ENCODE assay signal across 12 cellular contexts in genomic region chr7:22696672-22697071, GRCh38. TPM values are rescaled to one million over a fixed set of nuclear protein-coding genes. Genes with fewer than 3 reads are reported as not detected.
DNase-seq lines count a peak whose midpoint lies in the region; ATAC-seq and TF ChIP-seq lines count a peak whose summit lies in the region.
"Had no signal": no experiment of that assay in that cellular context is flagged by ENCODE, and none has a peak within 500 bp of the region (broad histone marks: within the 10 kb centered on the region; RNA-seq: fewer than 3 reads in every experiment).

No MANE protein-coding gene starts in this region.

- peaks cover 3% of the 10 kb centered on the region for H3F3A ChIP-seq in SK-N-SH (replicated peaks; ENCODE audit: insufficient read depth)
- no peaks in the 10 kb centered on the region for H3F3A ChIP-seq in neural progenitor cell (ENCODE audit: low read depth)

- no peaks in the 10 kb centered on the region for H3K79me2 ChIP-seq in SK-N-SH (ENCODE audit: insufficient read depth)
- no peaks in the 10 kb centered on the region for H3K79me2 ChIP-seq in fibroblast of lung (ENCODE audit: control insufficient read depth, insufficient read depth, low read length)
- H3K79me2 ChIP-seq in neural progenitor cell (ENCODE audit: low read depth): no peaks in the 10 kb centered on the region

- H3K4me1 ChIP-seq in CD8-positive, alpha-beta memory T cell (ENCODE audit: insufficient read depth, low read length): peaks cover 43% of the 10 kb centered on the region
- no peaks in the 10 kb centered on the region for H3K4me1 ChIP-seq in SK-N-SH (ENCODE audit: control insufficient read depth in 1 of 2, insufficient read depth in 2 of 2, low read depth in 1 of 2, low read length in 1 of 2)
- no peaks in the 10 kb centered on the region for H3K4me1 ChIP-seq in fibroblast of lung (ENCODE audit: control insufficient read depth, extremely low read depth, insufficient read depth, low read length)
- H3K4me1 ChIP-seq in SJCRH30: no peaks in the 10 kb centered on the region
- H3K4me1 ChIP-seq in neural progenitor cell: no peaks in the 10 kb centered on the region
- H3K4me1 ChIP-seq in colonic mucosa: no peaks in the 10 kb centered on the region

- POLR2A ChIA-PET in CD8-positive, alpha-beta memory T cell (lab: Charles Lee): no interaction called here
- POLR2A ChIA-PET in SK-N-SH (lab: Yijun Ruan, JAX): no interaction called here

- no peaks in the 10 kb centered on the region for H3K27me3 ChIP-seq in CD8-positive, alpha-beta memory T cell (ENCODE audit: insufficient read depth, low read length, poor library complexity, severe bottlenecking)
- peaks cover 1% of the 10 kb centered on the region; the same call in 1 of the 2 replicates for H3K27me3 ChIP-seq in SK-N-SH (ENCODE audit: insufficient read depth)
- no peaks in the 10 kb centered on the region for H3K27me3 ChIP-seq in fibroblast of lung (ENCODE audit: control insufficient read depth, insufficient read depth, low read length)
- H3K27me3 ChIP-seq in SJCRH30: no peaks in the 10 kb centered on the region
- H3K27me3 ChIP-seq in neural progenitor cell: no peaks in the 10 kb centered on the region
- no peaks in the 10 kb centered on the region for H3K27me3 ChIP-seq in colonic mucosa

- H3K4me2 ChIP-seq in SK-N-SH: no peak overlapping the region
- no peak overlapping the region for H3K4me2 ChIP-seq in fibroblast of lung (ENCODE audit: extremely low read depth, insufficient read depth, low read length)
- H3K4me2 ChIP-seq in neural progenitor cell: no peak overlapping the region

- H2AFZ ChIP-seq in SK-N-SH (ENCODE audit: low read depth) (peak overlapping the region; percentile 38; the same call in 1 of the 2 replicates), fibroblast of lung (ENCODE audit: low read length) (no peak overlapping the region), neural progenitor cell (replicated peaks) (no peak overlapping the region)

- H3K4me3 ChIP-seq in CD8-positive, alpha-beta memory T cell (ENCODE audit: low read length): no peak overlapping the region
- H3K4me3 ChIP-seq in SK-N-SH (ENCODE audit: low read depth in 2 of 2, low read length in 1 of 2): no peak overlapping the region
- H3K4me3 ChIP-seq in fibroblast of lung (replicated peaks in 1 of 4; ENCODE audit: control extremely low read depth in 1 of 4, insufficient read depth in 1 of 4, low read depth in 3 of 4, low read length in 4 of 4): no peak overlapping the region
- no peak overlapping the region for H3K4me3 ChIP-seq in SJCRH30
- H3K4me3 ChIP-seq in neural progenitor cell: no peak overlapping the region
- no peak overlapping the region for H3K4me3 ChIP-seq in colonic mucosa

- peak overlapping the region; percentile 54 for H3K27ac ChIP-seq in CD8-positive, alpha-beta memory T cell (ENCODE audit: low read depth, low read length)
- peak overlapping the region in 1 of 2 experiments; percentile 7; a peak in 1 of 4 replicates for H3K27ac ChIP-seq in SK-N-SH (ENCODE audit: low read depth in 2 of 2, low read length in 1 of 2)
- no peak overlapping the region for H3K27ac ChIP-seq in fibroblast of lung (ENCODE audit: insufficient read depth, low read length)
- no peak overlapping the region for H3K27ac ChIP-seq in SJCRH30
- no peak overlapping the region for H3K27ac ChIP-seq in neural progenitor cell
- no peak overlapping the region for H3K27ac ChIP-seq in colonic mucosa

- H3K4me3 Mint-ChIP-seq in CD8-positive, alpha-beta memory T cell: no peak overlapping the region
- no peak overlapping the region for H3K4me3 Mint-ChIP-seq in neural progenitor cell

- H3K27ac Mint-ChIP-seq in CD8-positive, alpha-beta memory T cell: no peak overlapping the region
- no peak overlapping the region for H3K27ac Mint-ChIP-seq in neural progenitor cell

- H3K36me3 Mint-ChIP-seq in CD8-positive, alpha-beta memory T cell: no peaks in the 10 kb centered on the region
- H3K36me3 Mint-ChIP-seq in neural progenitor cell: no peaks in the 10 kb centered on the region

- no peaks in the 10 kb centered on the region for H3K9me3 ChIP-seq in CD8-positive, alpha-beta memory T cell (ENCODE audit: low read length)
- H3K9me3 ChIP-seq in SK-N-SH (no peaks in the 10 kb centered on the region), fibroblast of lung (ENCODE audit: control insufficient read depth, insufficient read depth, low read depth, low read length) (no peaks in the 10 kb centered on the region), SJCRH30 (replicated peaks) (no peaks in the 10 kb centered on the region), neural progenitor cell (ENCODE audit: low read depth) (no peaks in the 10 kb centered on the region), colonic mucosa (no peaks in the 10 kb centered on the region)

- H3K9ac ChIP-seq in SK-N-SH: no peak overlapping the region
- H3K9ac ChIP-seq in fibroblast of lung (ENCODE audit: insufficient read depth, low read length): no peak overlapping the region
- H3K9ac ChIP-seq in neural progenitor cell: no peak overlapping the region
- no peak overlapping the region for H3K9ac ChIP-seq in colonic mucosa (ENCODE audit: low read depth in 2 of 2, low read length in 2 of 2)

- TF ChIP-seq EP300 in SK-N-SH (IDR thresholded peaks at IDR 0.05; ENCODE audit: borderline replicate concordance in 1 of 2, low read depth in 1 of 2, low read length in 1 of 2): no peak

- H3K9me2 ChIP-seq in SK-N-SH: no peaks in the 10 kb centered on the region

- H3K36me3 ChIP-seq in CD8-positive, alpha-beta memory T cell (ENCODE audit: insufficient read depth, low read length): no peaks in the 10 kb centered on the region
- H3K36me3 ChIP-seq in SK-N-SH (replicated peaks in 1 of 2; ENCODE audit: control insufficient read depth in 1 of 2, insufficient read depth in 2 of 2, low read length in 1 of 2) (no peaks in the 10 kb centered on the region), fibroblast of lung (ENCODE audit: control insufficient read depth, insufficient read depth, low read length) (no peaks in the 10 kb centered on the region), SJCRH30 (no peaks in the 10 kb centered on the region), neural progenitor cell (no peaks in the 10 kb centered on the region), colonic mucosa (no peaks in the 10 kb centered on the region)

- no peaks in the 10 kb centered on the region for H3K27me3 Mint-ChIP-seq in CD8-positive, alpha-beta memory T cell
- peaks cover 4% of the 10 kb centered on the region for H3K27me3 Mint-ChIP-seq in neural progenitor cell (ENCODE audit: insufficient read depth, low read depth)

- TF ChIP-seq CTCF in SK-N-SH (IDR thresholded peaks at IDR 0.05) (no peak), fibroblast of lung (conservative IDR thresholded peaks at IDR 0.05 in 1 of 2, IDR thresholded peaks at IDR 0.05 in 1 of 2; ENCODE audit: low read depth in 1 of 2, low read length in 2 of 2) (no peak), neural progenitor cell (IDR thresholded peaks at IDR 0.05) (no peak), colonic mucosa (IDR thresholded peaks at IDR 0.05) (no peak)

- H3K4me1 Mint-ChIP-seq in CD8-positive, alpha-beta memory T cell: peaks cover 9 to 31% (median 28%) of the 10 kb centered on the region in 3 donors
- H3K4me1 Mint-ChIP-seq in neural progenitor cell: no peaks in the 10 kb centered on the region

- no peak for TF ChIP-seq RAD21 in SK-N-SH (IDR thresholded peaks at IDR 0.05; ENCODE audit: low read length)

- no peak for DNase-seq in CD8-positive, alpha-beta memory T cell
- DNase-seq in SK-N-SH: no peak
- peak; percentile 14 to 61 for DNase-seq in fibroblast of lung (ENCODE audit: low read depth in 2 of 2)
- no peak for DNase-seq in A172 (ENCODE audit: low spot score)
- no peak for DNase-seq in SJCRH30
- DNase-seq in neural progenitor cell (ENCODE audit: low spot score): no peak
- no peak for DNase-seq in colonic mucosa
- DNase-seq: activated CD4-positive, alpha-beta T cell treated with anti-CD3 and anti-CD28 coated beads, Interleukin-2, amount 50 U/mL, for 4 hours; DND-41; Kasumi-1; naive thymus-derived CD4-positive, alpha-beta T cell had no signal

- H4K20me1 ChIP-seq in SK-N-SH (ENCODE audit: insufficient read depth) (no peaks in the 10 kb centered on the region), fibroblast of lung (ENCODE audit: control insufficient read depth, extremely low read depth, insufficient read depth, low read length) (no peaks in the 10 kb centered on the region), neural progenitor cell (ENCODE audit: low read depth) (no peaks in the 10 kb centered on the region)

- intact Hi-C loops in colonic mucosa (cut with DNase I): no loop called here

- ATAC-seq in GM18868 (IDR thresholded peaks at IDR 0.05; ENCODE audit: unreplicated experiment): peak; percentile 47
- ATAC-seq: naive thymus-derived CD4-positive, alpha-beta T cell had no signal

- peaks cover 0 to 2% (median 0%) of the 10 kb centered on the region in 5 donors for H3K9me3 Mint-ChIP-seq in CD8-positive, alpha-beta memory T cell
- no peaks in the 10 kb centered on the region for H3K9me3 Mint-ChIP-seq in neural progenitor cell
- H3K9me3 Mint-ChIP-seq: naive thymus-derived CD4-positive, alpha-beta T cell had no signal

- WGBS in SK-N-SH (ENCODE audit: low lambda C conversion rate): 15% methylated on average over 3 of the region's 3 CpGs

- CTCF ChIA-PET in CD8-positive, alpha-beta memory T cell (lab: Charles Lee): interaction anchor here (1.6 kb wide), 1 partner anchor 21 kb away, joined by 4 read pairs; no protein-coding TSS in a partner anchor
- CTCF ChIA-PET in SK-N-SH (lab: Yijun Ruan, JAX): interaction anchor here (1.2 kb wide), 1 partner anchor 12 kb away, joined by 3 read pairs; no protein-coding TSS in a partner anchor

TF ChIP-seq in SK-N-SH, 30 proteins besides CTCF, POLR2A, EP300 and RAD21:
- TF ChIP-seq CHD2 (IDR thresholded peaks at IDR 0.05; ENCODE audit: low read length, partially characterized antibody): no peak
- TF ChIP-seq YY1 (IDR thresholded peaks at IDR 0.05; ENCODE audit: low read depth): no peak
- TF ChIP-seq NFIC (IDR thresholded peaks at IDR 0.05; ENCODE audit: borderline replicate concordance): no peak
- TF ChIP-seq NRF1 (IDR thresholded peaks at IDR 0.05; ENCODE audit: low read depth, low read length): no peak
- no peak for TF ChIP-seq GATA2 (CRISPR knock-in tag; IDR thresholded peaks at IDR 0.05)
TF ChIP-seq in SK-N-SH: peak in this region for 0.

RNA-seq across cellular contexts. Expression of gene IL6, which starts 30.3 kb away (rescaled TPM):
- total RNA-seq in CD8-positive, alpha-beta memory T cell: 1 to 10 TPM in 1 of 2 experiments, under 1 TPM in 1; 0.72 to 1.7 TPM
- not detected for polyA plus RNA-seq in CD8-positive, alpha-beta memory T cell
- polyA plus RNA-seq in SK-N-SH (2012; rRNA removed) (13.6 and 20.5 TPM in 2 replicates), fibroblast of lung (20.2 and 32.1 TPM in 2 replicates)
- 15.4 and 22.0 TPM in 2 replicates for polyA plus RNA-seq in SK-N-SH (2012; cell fraction: cytosol; rRNA removed)
- polyA plus RNA-seq in SK-N-SH (2012; cell fraction: nucleus; rRNA removed): 59.0 and 64.8 TPM in 2 replicates
- total RNA-seq in fibroblast of lung (22.1 and 33.7 TPM in 2 replicates), neural progenitor cell (ENCODE audit: low replicate concordance) (not detected in 2 replicates), colonic mucosa (under 1 TPM in 1 of 2 donors, not detected in 1; 0.77 TPM)
- 14.4 and 28.1 TPM in 2 replicates for polyA plus RNA-seq in fibroblast of lung (2012)
- 17.2 and 22.0 TPM in 2 replicates for polyA minus RNA-seq in fibroblast of lung (ENCODE audit: low replicate concordance)
- total RNA-seq in A172 (2014; rRNA removed; shearing (Covaris generic)): 0.12 TPM in 1 of 2 replicates, not detected in the other
- 0.41 TPM in 1 of 2 replicates, not detected in the other for total RNA-seq in SJCRH30 (2014; rRNA removed; shearing (Covaris generic))

Comparison
In these comparisons a context has a peak if more than half of its experiments do, and no peak if none do; other contexts are left out.
1. DNase-seq: peak in fibroblast of lung (2 of 2); none in CD8-positive, alpha-beta memory T cell (0 of 5), SK-N-SH (single experiment), A172 (single experiment), SJCRH30 (0 of 2), neural progenitor cell (single experiment) and colonic mucosa (single experiment).